Comparison of ENCODE assay signal across 9 cellular contexts in genomic region chr10:30705625-30706149, GRCh38.
DNase-seq lines count a peak whose midpoint lies in the region; ATAC-seq and TF ChIP-seq lines count a peak whose summit lies in the region.
"Had no signal": no experiment of that assay in that cellular context is flagged by ENCODE, and none has a peak within 500 bp of the region (broad histone marks: within the 10 kb centered on the region; RNA-seq: fewer than 3 reads in every experiment).

No MANE protein-coding gene starts in this region.

- peaks cover 55% of the 10 kb centered on the region for H3K4me1 Mint-ChIP-seq in activated B cell treated with CpG ODN at 0.5 μM for 24 hours
- H3K4me1 Mint-ChIP-seq in stimulated activated memory B cell treated with anti-CD40 and anti-IgM and Interleukin-4, amounts not matched to agents 10 μg/mL and 1 μg/mL and 100 μg/mL, for 72 hours: peaks cover 49% of the 10 kb centered on the region

- peak overlapping the region; percentile 86 for H3K4me3 Mint-ChIP-seq in activated B cell treated with CpG ODN at 0.5 μM for 24 hours
- H3K4me3 Mint-ChIP-seq in stimulated activated memory B cell treated with anti-CD40 and anti-IgM and Interleukin-4, amounts not matched to agents 10 μg/mL and 1 μg/mL and 100 μg/mL, for 72 hours: peak overlapping the region; percentile 76

- H3K4me3 ChIP-seq in SK-N-SH (ENCODE audit: low read depth in 2 of 2, low read length in 1 of 2) (no peak overlapping the region), vagina (no peak overlapping the region), thyroid gland (replicated peaks in 1 of 3) (no peak overlapping the region)
- H3K4me3 ChIP-seq: pancreas had no signal

- no peak for ATAC-seq in SK-N-SH treated with all-trans-retinoic acid at 6 μM for 48 hours
- ATAC-seq in HG02943 (IDR thresholded peaks at IDR 0.05; ENCODE audit: low read depth, unreplicated experiment): peak; percentile 8
- peak; percentile 8 for ATAC-seq in activated B cell treated with CpG ODN at 0.5 μM for 24 hours (ENCODE audit: low read depth)
- ATAC-seq in stimulated activated memory B cell treated with anti-CD40 and anti-IgM and Interleukin-4, amounts not matched to agents 10 μg/mL and 1 μg/mL and 100 μg/mL, for 72 hours: peak; percentile 21
- ATAC-seq: pancreas had no signal

- WGBS in SK-N-SH (ENCODE audit: low lambda C conversion rate): 83% methylated on average over 7 of the region's 9 CpGs
- WGBS in thyroid gland, 2 donors: 67 to 82% methylated on average over 7 to 9 of the region's 9 CpGs

- TF ChIP-seq POLR2A in vagina (IDR thresholded peaks at IDR 0.05) (no peak), thyroid gland (IDR thresholded peaks at IDR 0.05) (no peak)

- H3K27ac ChIP-seq in SK-N-SH (ENCODE audit: low read depth in 2 of 2, low read length in 1 of 2) (no peak overlapping the region), vagina (no peak overlapping the region), thyroid gland (no peak overlapping the region)
- H3K27ac ChIP-seq: pancreas had no signal

- H3K9me3 Mint-ChIP-seq in activated B cell treated with CpG ODN at 0.5 μM for 24 hours: no peaks in the 10 kb centered on the region
- H3K9me3 Mint-ChIP-seq in stimulated activated memory B cell treated with anti-CD40 and anti-IgM and Interleukin-4, amounts not matched to agents 10 μg/mL and 1 μg/mL and 100 μg/mL, for 72 hours: no peaks in the 10 kb centered on the region

- POLR2A ChIA-PET in SK-N-SH (lab: Yijun Ruan, JAX) (no interaction called here), activated B cell treated with CpG ODN at 0.5 μM for 24 hours (lab: Charles Lee) (interaction anchor here (0.7 to 1.3 kb wide), 4 partner anchors 18 to 1224 kb away, joined by 3 to 5 read pairs (median 3); partner anchors contain the start of gene ZEB1)

- H3K27me3 Mint-ChIP-seq in activated B cell treated with CpG ODN at 0.5 μM for 24 hours: no peaks in the 10 kb centered on the region
- H3K27me3 Mint-ChIP-seq in stimulated activated memory B cell treated with anti-CD40 and anti-IgM and Interleukin-4, amounts not matched to agents 10 μg/mL and 1 μg/mL and 100 μg/mL, for 72 hours: no peaks in the 10 kb centered on the region

- H3K9me3 ChIP-seq in SK-N-SH: no peaks in the 10 kb centered on the region
- H3K9me3 ChIP-seq in vagina: no peaks in the 10 kb centered on the region
- no peaks in the 10 kb centered on the region for H3K9me3 ChIP-seq in thyroid gland
- H3K9me3 ChIP-seq: pancreas had no signal

- CTCF ChIA-PET in SK-N-SH (lab: Yijun Ruan, JAX) (interaction anchor here (0.8 to 1.9 kb wide), 2 partner anchors 18 to 66 kb away, joined by 3 to 4 read pairs; no protein-coding TSS in a partner anchor), activated B cell treated with CpG ODN at 0.5 μM for 24 hours (lab: Charles Lee) (interaction anchor here (5.7 kb wide), 1 partner anchor 19 kb away, joined by 42 read pairs; no protein-coding TSS in a partner anchor)

- no peak overlapping the region for H3K4me2 ChIP-seq in SK-N-SH

- DNase-seq in SK-N-SH (peak; percentile 15), activated B cell treated with CpG ODN at 0.5 μM for 24 hours (no peak), NCI-H2029 treated with DMSO at 0.1 percent for 48 hours (lab: John Stamatoyannopoulos, UW) (no peak), vagina (ENCODE audit: extremely low spot score in 2 of 2) (no peak), thyroid gland (no peak)
- DNase-seq: pancreas had no signal

- no peak overlapping the region for H2AFZ ChIP-seq in SK-N-SH (ENCODE audit: low read depth)

- H3K4me1 ChIP-seq in SK-N-SH (ENCODE audit: control insufficient read depth in 1 of 2, insufficient read depth in 2 of 2, low read depth in 1 of 2, low read length in 1 of 2) (peaks cover 6 to 16% of the 10 kb centered on the region in 2 experiments; a peak in 3 of 4 replicates), vagina (peaks cover 12% of the 10 kb centered on the region), thyroid gland (no peaks in the 10 kb centered on the region)
- H3K4me1 ChIP-seq: pancreas had no signal

- no peak for TF ChIP-seq EP300 in SK-N-SH (IDR thresholded peaks at IDR 0.05; ENCODE audit: borderline replicate concordance in 1 of 2, low read depth in 1 of 2, low read length in 1 of 2)

- H4K20me1 ChIP-seq in SK-N-SH (ENCODE audit: insufficient read depth): no peaks in the 10 kb centered on the region

- H3K9ac ChIP-seq in SK-N-SH: no peak overlapping the region

- TF ChIP-seq RAD21 in SK-N-SH (IDR thresholded peaks at IDR 0.05; ENCODE audit: low read length): no peak

- no peaks in the 10 kb centered on the region for H3K36me3 Mint-ChIP-seq in activated B cell treated with CpG ODN at 0.5 μM for 24 hours (ENCODE audit: low read depth)
- H3K36me3 Mint-ChIP-seq in stimulated activated memory B cell treated with anti-CD40 and anti-IgM and Interleukin-4, amounts not matched to agents 10 μg/mL and 1 μg/mL and 100 μg/mL, for 72 hours: no peaks in the 10 kb centered on the region

- H3F3A ChIP-seq in SK-N-SH (replicated peaks; ENCODE audit: insufficient read depth): no peaks in the 10 kb centered on the region

- H3K27me3 ChIP-seq in SK-N-SH (ENCODE audit: insufficient read depth) (no peaks in the 10 kb centered on the region), vagina (no peaks in the 10 kb centered on the region), thyroid gland (no peaks in the 10 kb centered on the region)

- no peaks in the 10 kb centered on the region for H3K9me2 ChIP-seq in SK-N-SH

- peak overlapping the region; percentile 97 for H3K27ac Mint-ChIP-seq in activated B cell treated with CpG ODN at 0.5 μM for 24 hours
- peak overlapping the region; percentile 90 for H3K27ac Mint-ChIP-seq in stimulated activated memory B cell treated with anti-CD40 and anti-IgM and Interleukin-4, amounts not matched to agents 10 μg/mL and 1 μg/mL and 100 μg/mL, for 72 hours

- TF ChIP-seq CTCF in SK-N-SH (IDR thresholded peaks at IDR 0.05) (no peak), activated B cell treated with CpG ODN at 0.5 μM for 24 hours (IDR thresholded peaks at IDR 0.05) (no peak), vagina (IDR thresholded peaks at IDR 0.05) (no peak), thyroid gland (IDR thresholded peaks at IDR 0.05) (no peak)

- H3K36me3 ChIP-seq in SK-N-SH (replicated peaks in 1 of 2; ENCODE audit: control insufficient read depth in 1 of 2, insufficient read depth in 2 of 2, low read length in 1 of 2) (no peaks in the 10 kb centered on the region), vagina (no peaks in the 10 kb centered on the region), thyroid gland (no peaks in the 10 kb centered on the region)
- H3K36me3 ChIP-seq: pancreas had no signal

- H3K79me2 ChIP-seq in SK-N-SH (ENCODE audit: insufficient read depth): no peaks in the 10 kb centered on the region

- intact Hi-C loops in activated B cell treated with CpG ODN at 0.5 μM for 24 hours (cut with micrococcal nuclease): loop anchor here (1.0 to 2.0 kb wide), 3 partner anchors 13 to 1223 kb away; partner anchors contain the start of genes ARHGAP12 and ZEB1
- intact Hi-C loops in vagina (cut with DNase I): no loop called here
- intact Hi-C loops in thyroid gland (cut with DNase I): no loop called here

TF ChIP-seq in SK-N-SH, 30 proteins besides CTCF, POLR2A, EP300 and RAD21 (continues in another document):
- TF ChIP-seq YY1 (IDR thresholded peaks at IDR 0.05; ENCODE audit: low read depth): no peak
- no peak for TF ChIP-seq MEF2A (IDR thresholded peaks at IDR 0.05; ENCODE audit: borderline replicate concordance, low read depth)
- TF ChIP-seq TCF12 (IDR thresholded peaks at IDR 0.05): no peak
- no peak for TF ChIP-seq PBX3 (IDR thresholded peaks at IDR 0.05)

TF ChIP-seq in SK-N-SH treated with all-trans-retinoic acid at 6 μM for 48 hours, 23 proteins besides CTCF, POLR2A, EP300 and RAD21:
- TF ChIP-seq ESRRG (CRISPR knock-in tag; IDR thresholded peaks at IDR 0.05) (no peak), ARNTL (CRISPR knock-in tag; IDR thresholded peaks at IDR 0.05; ENCODE audit: borderline replicate concordance, low read depth) (no peak), TSHZ2 (CRISPR knock-in tag; IDR thresholded peaks at IDR 0.05) (no peak), ZNF70 (CRISPR knock-in tag; IDR thresholded peaks at IDR 0.05) (no peak), RARB (CRISPR knock-in tag; IDR thresholded peaks at IDR 0.05) (no peak)
